In the genomic region with DNA sequence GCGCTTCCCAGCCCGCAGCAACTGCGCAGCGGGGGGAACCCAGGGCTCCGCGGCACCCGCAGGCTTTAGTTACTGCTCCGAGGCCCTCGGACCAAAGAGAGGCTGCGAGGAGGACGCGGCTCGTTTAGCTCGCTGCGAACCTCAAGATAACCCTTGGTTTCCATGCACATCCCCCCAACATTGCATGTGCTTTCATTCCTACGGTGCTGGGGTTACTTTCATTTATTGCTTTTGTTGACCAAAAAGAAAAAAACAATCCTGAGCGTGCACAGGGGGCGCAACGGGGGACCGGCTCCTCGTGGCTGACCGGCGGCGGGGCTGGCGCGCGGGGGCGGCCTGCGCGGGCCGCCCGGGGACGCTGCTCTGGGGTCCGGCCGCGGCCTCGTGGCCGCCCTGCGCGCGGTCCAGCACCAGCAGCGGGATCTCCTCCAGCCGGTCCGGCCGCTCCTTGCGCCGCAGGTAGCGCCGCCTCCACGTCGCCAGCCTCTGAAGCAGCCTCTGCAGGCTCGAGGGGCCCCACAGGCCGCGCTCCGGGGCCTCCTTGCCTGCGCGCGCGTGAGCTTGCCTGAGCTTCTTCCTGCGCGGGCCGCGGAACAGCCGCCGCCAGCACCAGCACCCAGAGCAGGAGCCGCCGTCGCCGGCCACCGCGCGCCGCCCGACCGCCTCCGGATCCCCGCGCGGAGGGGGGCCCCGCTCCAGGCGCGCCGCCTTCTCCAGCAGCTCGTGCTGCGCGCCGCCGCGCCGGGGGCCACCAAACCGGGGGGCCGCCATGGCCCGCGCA, we compare ENCODE assay signal across 8 cellular contexts.
DNase-seq lines count a peak whose midpoint lies in the region; ATAC-seq and TF ChIP-seq lines count a peak whose summit lies in the region.

No MANE protein-coding gene starts in this region.

- peak overlapping the region; percentile 60 for H3K4me3 ChIP-seq in GM23338
- H3K4me3 ChIP-seq in coronary artery, result peak overlapping the region; percentile 76

- H3K27me3 ChIP-seq in GM23338 (ENCODE audit: insufficient read depth), result peaks cover 34% of the 10 kb centered on the region

- in situ Hi-C loops in KBM-7 (cut with MboI; ENCODE audit: low pct_unique_long_range_greater_than_20kb, low sequenced_read_pairs), result no loop called here

- DNase-seq in AG20443 (ENCODE audit: low spot score) (peak; percentile 69), GM23338 (ENCODE audit: low spot score) (peak; percentile 73), T-cell (peak in 25 of 34 experiments; percentile 3 to 40 (median 17)), coronary artery (ENCODE audit: low spot score) (no peak), left kidney (ENCODE audit: low read depth, low spot score) (peak; percentile 82), GM19238 (ENCODE audit: insufficient read length, low spot score) (no peak), KBM-7 (no peak)
- DNase-seq in stimulated activated CD4-positive, alpha-beta T cell treated with anti-CD3 and anti-CD28 coated beads, Interleukin-2, amount 100 ng/mL, for 24 hours, result peak; percentile 23 to 48

- H3K9me3 Mint-ChIP-seq in GM23338, result peaks cover 7% of the 10 kb centered on the region
- H3K9me3 Mint-ChIP-seq in T-cell, result no peaks in the 10 kb centered on the region

- H3K4me2 ChIP-seq in GM23338, result peak overlapping the region; percentile 82

- H3K36me3 ChIP-seq in GM23338 (ENCODE audit: insufficient read depth), result no peaks in the 10 kb centered on the region; the same call in 1 of the 2 replicates

- peaks cover 10% of the 10 kb centered on the region for H3K36me3 Mint-ChIP-seq in GM23338 (ENCODE audit: low read depth)
- H3K36me3 Mint-ChIP-seq in T-cell, result no peaks in the 10 kb centered on the region

- CTCF ChIA-PET in T-cell (lab: Charles Lee), result interaction anchor here in 1 of 2 donors (0.6 to 0.7 kb wide), 2 partner anchors 77 to 281 kb away, joined by 3 to 6 read pairs; no protein-coding TSS in a partner anchor

- H3K27me3 Mint-ChIP-seq in GM23338 (ENCODE audit: insufficient read depth, low read depth, poor library complexity) (peaks cover 26% of the 10 kb centered on the region), T-cell (peaks cover 0 to 19% of the 10 kb centered on the region in 2 donors)

- no peaks in the 10 kb centered on the region for H3K79me2 ChIP-seq in GM23338 (replicated peaks; ENCODE audit: insufficient read depth)

- H3K27ac Mint-ChIP-seq in GM23338 (no peak overlapping the region), T-cell (peak overlapping the region in 1 of 2 donors; percentile 66)

- H3K4me1 Mint-ChIP-seq in GM23338, result peaks cover 24% of the 10 kb centered on the region
- peaks cover 4 to 15% (median 13%) of the 10 kb centered on the region in 3 donors for H3K4me1 Mint-ChIP-seq in T-cell

- H4K20me1 ChIP-seq in GM23338 (replicated peaks; ENCODE audit: insufficient read depth), result no peaks in the 10 kb centered on the region; the same call in 1 of the 2 replicates

- H3K4me1 ChIP-seq in GM23338 (ENCODE audit: insufficient read depth), result peaks cover 13% of the 10 kb centered on the region

- H3K27ac ChIP-seq in GM23338 (ENCODE audit: low read depth) (no peak overlapping the region), coronary artery (peak overlapping the region in 1 of 2 donors; percentile 38)

- H3K4me3 Mint-ChIP-seq in GM23338, result peak overlapping the region; percentile 75
- H3K4me3 Mint-ChIP-seq in T-cell, result peak overlapping the region; percentile 85 to 87 (median 86)

- POLR2A ChIA-PET in T-cell (lab: Charles Lee), result interaction anchor here (0.7 to 0.8 kb wide), 3 partner anchors 34 to 132 kb away, joined by 7 to 12 read pairs (median 11); no protein-coding TSS in a partner anchor

- no peaks in the 10 kb centered on the region for H3K9me2 ChIP-seq in GM23338 (ENCODE audit: insufficient read depth)

- H3F3A ChIP-seq in GM23338 (replicated peaks; ENCODE audit: low read depth), result peaks cover 4% of the 10 kb centered on the region; the same call in 1 of the 2 replicates

- ATAC-seq in GM23338 (peak; percentile 61), T-cell (replicated peaks in 1 of 4) (peak; percentile 71 to 82 (median 74))

- TF ChIP-seq CTCF in GM23338 (conservative IDR thresholded peaks at IDR 0.05; ENCODE audit: low read depth in 2 of 2), result 0 out of 4 replicates have a peak, but pooled peaks of 1 of the 2 experiments have one; percentile 0
- no peak for TF ChIP-seq CTCF in coronary artery (IDR thresholded peaks at IDR 0.05)

- H2AFZ ChIP-seq in GM23338, result peak overlapping the region; percentile 94

TF ChIP-seq in GM23338, 12 proteins besides CTCF, POLR2A, EP300 and RAD21:
- no peak for TF ChIP-seq ZNF331 (CRISPR knock-in tag; IDR thresholded peaks at IDR 0.05; ENCODE audit: low read depth)
- no peak for TF ChIP-seq ZNF114 (CRISPR knock-in tag; IDR thresholded peaks at IDR 0.05)
- TF ChIP-seq, protein P1, sequence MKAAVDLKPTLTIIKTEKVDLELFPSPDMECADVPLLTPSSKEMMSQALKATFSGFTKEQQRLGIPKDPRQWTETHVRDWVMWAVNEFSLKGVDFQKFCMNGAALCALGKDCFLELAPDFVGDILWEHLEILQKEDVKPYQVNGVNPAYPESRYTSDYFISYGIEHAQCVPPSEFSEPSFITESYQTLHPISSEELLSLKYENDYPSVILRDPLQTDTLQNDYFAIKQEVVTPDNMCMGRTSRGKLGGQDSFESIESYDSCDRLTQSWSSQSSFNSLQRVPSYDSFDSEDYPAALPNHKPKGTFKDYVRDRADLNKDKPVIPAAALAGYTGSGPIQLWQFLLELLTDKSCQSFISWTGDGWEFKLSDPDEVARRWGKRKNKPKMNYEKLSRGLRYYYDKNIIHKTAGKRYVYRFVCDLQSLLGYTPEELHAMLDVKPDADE (IDR thresholded peaks at IDR 0.05), result no peak

Comparison
In these comparisons a context has a peak if more than half of its experiments do, and no peak if none do; other contexts are left out.
1. DNase-seq: peak in AG20443 (single experiment), GM23338 (single experiment), T-cell (25 of 34), left kidney (single experiment) and stimulated activated CD4-positive, alpha-beta T cell treated with anti-CD3 and anti-CD28 coated beads, Interleukin-2, amount 100 ng/mL, for 24 hours (2 of 2); none in coronary artery (single experiment), GM19238 (single experiment) and KBM-7 (single experiment).